Comparison of ENCODE assay signal across 8 cellular contexts in genomic region chr12:50986961-50987737, GRCh38. TPM values are rescaled to one million over a fixed set of nuclear protein-coding genes. Genes with fewer than 3 reads are reported as not detected.
DNase-seq lines count a peak whose midpoint lies in the region; ATAC-seq, FAIRE-seq and TF ChIP-seq lines count a peak whose summit lies in the region.

No MANE protein-coding gene starts in this region.

- H3K27me3 ChIP-seq in KMS-11 (ENCODE audit: insufficient read depth, low read depth), result no peaks in the 10 kb centered on the region

- H3K36me3 Mint-ChIP-seq in activated CD4-positive, alpha-beta T cell treated with anti-CD3 and anti-CD28 coated beads, Interleukin-2, amount 10 ng/mL, durations not matched to agents 24 days and 14 days (ENCODE audit: low read depth), result peaks cover 40% of the 10 kb centered on the region
- H3K36me3 Mint-ChIP-seq in osteocyte (ENCODE audit: unreplicated experiment), result peaks cover 23% of the 10 kb centered on the region

- no peak for ATAC-seq in GM19467 (IDR thresholded peaks at IDR 0.05; ENCODE audit: unreplicated experiment)
- no peak for ATAC-seq in HG03378 (IDR thresholded peaks at IDR 0.05; ENCODE audit: unreplicated experiment)

- TF ChIP-seq CTCF in KMS-11 (conservative IDR thresholded peaks at IDR 0.05; ENCODE audit: low read depth, low read length), result peak; percentile 82
- TF ChIP-seq CTCF in osteocyte (IDR thresholded peaks at IDR 0.05), result peak; percentile 78

- no peaks in the 10 kb centered on the region for H3K79me2 ChIP-seq in KMS-11 (ENCODE audit: insufficient read depth, low read depth)

- H3K27me3 Mint-ChIP-seq in activated CD4-positive, alpha-beta T cell treated with anti-CD3 and anti-CD28 coated beads, Interleukin-2, amount 10 ng/mL, durations not matched to agents 24 days and 14 days, result no peaks in the 10 kb centered on the region
- no peaks in the 10 kb centered on the region for H3K27me3 Mint-ChIP-seq in osteocyte (ENCODE audit: unreplicated experiment)

- no peak overlapping the region for H2AFZ ChIP-seq in KMS-11 (ENCODE audit: low read depth)

- FAIRE-seq in frontal cortex (lab: Jason Lieb, UNC), result no peak

- H3K36me3 ChIP-seq in KMS-11 (ENCODE audit: insufficient read depth), result no peaks in the 10 kb centered on the region

- no peaks in the 10 kb centered on the region for H3K9me3 Mint-ChIP-seq in activated CD4-positive, alpha-beta T cell treated with anti-CD3 and anti-CD28 coated beads, Interleukin-2, amount 10 ng/mL, durations not matched to agents 24 days and 14 days
- no peaks in the 10 kb centered on the region for H3K9me3 Mint-ChIP-seq in osteocyte (ENCODE audit: unreplicated experiment)

- H3K4me2 ChIP-seq in KMS-11, result no peak overlapping the region; the same call in 1 of the 2 replicates

- intact Hi-C loops in activated CD4-positive, alpha-beta T cell treated with anti-CD3 and anti-CD28 coated beads, Interleukin-2, amount 10 ng/mL, durations not matched to agents 24 days and 14 days (cut with micrococcal nuclease), result loop anchor here (1.0 to 2.0 kb wide), 2 partner anchors 162 to 222 kb away; partner anchors contain the start of gene ATF1

- H4K20me1 ChIP-seq in KMS-11 (ENCODE audit: insufficient read depth), result no peaks in the 10 kb centered on the region

- H3K27ac Mint-ChIP-seq in activated CD4-positive, alpha-beta T cell treated with anti-CD3 and anti-CD28 coated beads, Interleukin-2, amount 10 ng/mL, durations not matched to agents 24 days and 14 days, result peak overlapping the region; percentile 55
- H3K27ac Mint-ChIP-seq in osteocyte (ENCODE audit: unreplicated experiment), result peak overlapping the region; percentile 90

- peaks cover 22% of the 10 kb centered on the region for H3K4me1 ChIP-seq in KMS-11 (ENCODE audit: low read depth, poor library complexity, severe bottlenecking)

- H3K4me3 Mint-ChIP-seq in activated CD4-positive, alpha-beta T cell treated with anti-CD3 and anti-CD28 coated beads, Interleukin-2, amount 10 ng/mL, durations not matched to agents 24 days and 14 days, result no peak overlapping the region
- no peak overlapping the region for H3K4me3 Mint-ChIP-seq in osteocyte (ENCODE audit: unreplicated experiment)

- H3K27ac ChIP-seq in KMS-11, result peak overlapping the region; percentile 8; the same call in 1 of the 2 replicates

- H3K9ac ChIP-seq in KMS-11, result no peak overlapping the region

- H3K4me1 Mint-ChIP-seq in activated CD4-positive, alpha-beta T cell treated with anti-CD3 and anti-CD28 coated beads, Interleukin-2, amount 10 ng/mL, durations not matched to agents 24 days and 14 days, result peaks cover 36% of the 10 kb centered on the region
- peaks cover 26% of the 10 kb centered on the region for H3K4me1 Mint-ChIP-seq in osteocyte (ENCODE audit: unreplicated experiment)

- DNase-seq in SKM-1 (lab: John Stamatoyannopoulos, UW; ENCODE audit: unreplicated experiment), result peak; percentile 4
- no peak for DNase-seq in SKM-1 treated with dmso at 0.1 percent for 144 hours (lab: John Stamatoyannopoulos, UW; ENCODE audit: unreplicated experiment)
- peak; percentile 86 for DNase-seq in activated CD4-positive, alpha-beta T cell treated with anti-CD3 and anti-CD28 coated beads, Interleukin-2, amount 10 ng/mL, durations not matched to agents 24 days and 14 days
- DNase-seq in frontal cortex (ENCODE audit: low spot score in 2 of 2), result peak; percentile 22 to 49
- peak; percentile 46 for DNase-seq in osteocyte (ENCODE audit: extremely low spot score, unreplicated experiment)

- no peak overlapping the region for H3K4me3 ChIP-seq in KMS-11 (IDR thresholded peaks at IDR 0.05; ENCODE audit: insufficient read depth, low read depth, low read length)

RNA-seq across cellular contexts. Expression of gene HIGD1C, which starts 34.8 kb away (rescaled TPM):
- not detected in 2 replicates for total RNA-seq in activated CD4-positive, alpha-beta T cell treated with anti-CD3 and anti-CD28 coated beads, Interleukin-2, amount 10 ng/mL, durations not matched to agents 24 days and 14 days
- total RNA-seq in frontal cortex (not detected), osteocyte (not detected in 2 replicates)

RNA-seq across cellular contexts. Expression of gene SLC11A2, which starts 39.0 kb away (rescaled TPM):
- 54.2 and 56.2 TPM in 2 replicates for total RNA-seq in activated CD4-positive, alpha-beta T cell treated with anti-CD3 and anti-CD28 coated beads, Interleukin-2, amount 10 ng/mL, durations not matched to agents 24 days and 14 days
- total RNA-seq in frontal cortex (86.4 TPM), osteocyte (42.6 and 51.8 TPM in 2 replicates)
